7 cellular contexts compared by ENCODE assay signal in the genomic region with DNA sequence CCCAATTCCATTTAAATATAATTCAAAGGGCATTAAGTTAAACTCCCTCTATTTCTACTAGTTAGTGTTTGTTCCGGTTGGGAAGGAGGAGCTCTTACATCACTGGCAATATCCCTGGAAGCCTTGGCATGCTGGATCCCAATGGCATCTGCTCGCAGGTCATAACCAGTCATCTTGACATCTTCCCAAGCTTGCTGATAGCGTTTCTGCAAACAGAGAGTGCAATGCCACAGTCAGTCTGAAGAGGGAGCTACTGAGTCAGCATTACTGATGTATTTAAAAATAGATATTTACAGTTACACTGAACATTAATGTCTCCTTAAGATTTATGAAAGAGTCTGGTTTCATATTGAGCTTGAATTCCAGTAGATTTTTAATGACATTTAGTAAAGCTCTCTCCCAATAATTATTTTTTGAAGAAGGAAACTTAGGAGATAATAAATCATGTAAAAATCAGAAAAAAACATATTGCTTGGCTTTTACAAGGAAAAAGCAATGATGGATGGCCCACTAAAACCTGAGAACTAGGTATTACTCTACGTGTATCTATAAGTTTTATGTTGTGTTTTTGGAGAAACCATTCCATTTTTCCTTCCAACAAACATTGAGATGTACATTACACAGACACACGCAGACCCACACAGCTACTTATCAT.
A peak's percentile ranks its signal among the peaks of the same experiment; 100 is the strongest.
DNase-seq lines count a peak whose midpoint lies in the region; ATAC-seq, FAIRE-seq and TF ChIP-seq lines count a peak whose summit lies in the region.
"Not testable (repeated sequence)": the region's sequence is repeated elsewhere in the genome, so short reads cannot be mapped to it uniquely, and the experiment has no call there.

No MANE protein-coding gene starts in this region.

- not testable (repeated sequence) for H3K4me3 Mint-ChIP-seq in activated CD8-positive, alpha-beta T cell treated with anti-CD3 and anti-CD28 coated beads for 36 hours; effector memory CD8-positive, alpha-beta T cell

- CTCF ChIA-PET in activated CD8-positive, alpha-beta T cell treated with anti-CD3 and anti-CD28 coated beads for 36 hours (lab: Charles Lee), result not testable (repeated sequence)

- peak; percentile 65 for TF ChIP-seq CTCF in activated CD8-positive, alpha-beta T cell treated with anti-CD3 and anti-CD28 coated beads for 36 hours (IDR thresholded peaks at IDR 0.05)
- TF ChIP-seq CTCF in right lobe of liver (IDR thresholded peaks at IDR 0.05) (peak in 2 of 4 donors; percentile 31 to 34), pancreas (IDR thresholded peaks at IDR 0.05) (peak in 1 of 4 donors; percentile 23)

- H3K4me1 Mint-ChIP-seq in activated CD8-positive, alpha-beta T cell treated with anti-CD3 and anti-CD28 coated beads for 36 hours (ENCODE audit: low read depth); effector memory CD8-positive, alpha-beta T cell (ENCODE audit: low read depth in 2 of 2): not testable (repeated sequence)

- ATAC-seq in GM18498 (IDR thresholded peaks at IDR 0.05; ENCODE audit: unreplicated experiment) (peak; percentile 64), GM21786 (IDR thresholded peaks at IDR 0.05; ENCODE audit: unreplicated experiment) (peak; percentile 53), HG03565 (IDR thresholded peaks at IDR 0.05; ENCODE audit: unreplicated experiment) (peak; percentile 63), right lobe of liver (peak; percentile 71 to 87 (median 83)), pancreas (peak; percentile 64 to 87 (median 83))
- ATAC-seq in activated CD8-positive, alpha-beta T cell treated with anti-CD3 and anti-CD28 coated beads for 36 hours, result peak; percentile 85
- ATAC-seq in effector memory CD8-positive, alpha-beta T cell (replicated peaks), result peak; percentile 78

- H3K9me3 ChIP-seq in right lobe of liver, pancreas: not testable (repeated sequence)

- not testable (repeated sequence) for H3K9me3 Mint-ChIP-seq in activated CD8-positive, alpha-beta T cell treated with anti-CD3 and anti-CD28 coated beads for 36 hours; effector memory CD8-positive, alpha-beta T cell

- H3K27ac ChIP-seq in right lobe of liver, pancreas: not testable (repeated sequence)

- 55% methylated on average over 2 of the region's 5 CpGs for WGBS in right lobe of liver (ENCODE audit: insufficient coverage, low coverage, low lambda C conversion rate, missing lambda C conversion rate)
- 26 to 31% methylated on average over 4 of the region's 5 CpGs for whole genome bisulfite sequencing in pancreas, 2 donors

- TF ChIP-seq POLR2A in right lobe of liver (IDR thresholded peaks at IDR 0.05), result not testable (repeated sequence)

- not testable (repeated sequence) for H3K27me3 Mint-ChIP-seq in activated CD8-positive, alpha-beta T cell treated with anti-CD3 and anti-CD28 coated beads for 36 hours; effector memory CD8-positive, alpha-beta T cell

- intact Hi-C loops in activated CD8-positive, alpha-beta T cell treated with anti-CD3 and anti-CD28 coated beads for 36 hours (cut with micrococcal nuclease); right lobe of liver (cut with DNase I); pancreas (cut with DNase I): not testable (repeated sequence)

- H3K27me3 ChIP-seq in right lobe of liver, pancreas: not testable (repeated sequence)

- not testable (repeated sequence) for H3K4me3 ChIP-seq in right lobe of liver, pancreas

- not testable (repeated sequence) for H3K36me3 ChIP-seq in right lobe of liver, pancreas

- FAIRE-seq in pancreas (lab: Jason Lieb, UNC), result not testable (repeated sequence)

- H3K4me1 ChIP-seq in right lobe of liver, pancreas: not testable (repeated sequence)

- DNase-seq in activated CD8-positive, alpha-beta T cell treated with anti-CD3 and anti-CD28 coated beads for 36 hours; right lobe of liver: not testable (repeated sequence)
- peak in 1 of 3 experiments; percentile 3 for DNase-seq in effector memory CD8-positive, alpha-beta T cell
- peak in 1 of 6 donors; percentile 25 for DNase-seq in pancreas

- not testable (repeated sequence) for H3K36me3 Mint-ChIP-seq in activated CD8-positive, alpha-beta T cell treated with anti-CD3 and anti-CD28 coated beads for 36 hours (ENCODE audit: low read depth); effector memory CD8-positive, alpha-beta T cell (ENCODE audit: insufficient read depth)

- POLR2A ChIA-PET in activated CD8-positive, alpha-beta T cell treated with anti-CD3 and anti-CD28 coated beads for 36 hours (lab: Charles Lee), result not testable (repeated sequence)

- not testable (repeated sequence) for H3K27ac Mint-ChIP-seq in activated CD8-positive, alpha-beta T cell treated with anti-CD3 and anti-CD28 coated beads for 36 hours; effector memory CD8-positive, alpha-beta T cell
